25 cellular contexts compared by ENCODE assay signal in genomic region chr11:133413726-133414125, GRCh38.
"Had no signal": no experiment of that assay in that cellular context is flagged by ENCODE, and none has a peak within 500 bp of the region (broad histone marks: within the 10 kb centered on the region; RNA-seq: fewer than 3 reads in every experiment).

No MANE protein-coding gene starts in this region.

- H3K4me1 Mint-ChIP-seq: immature natural killer cell; naive thymus-derived CD4-positive, alpha-beta T cell had no signal

- H3K36me3 Mint-ChIP-seq: immature natural killer cell; naive thymus-derived CD4-positive, alpha-beta T cell had no signal

- H3K4me1 ChIP-seq: colonic mucosa, esophagus squamous epithelium, gastrocnemius medialis, heart right ventricle, left lung, lower lobe of right lung had no signal

- H3K9me3 Mint-ChIP-seq: dendritic cell treated with granulocyte-macrophage colony-stimulating factor and Interleukin-4, amounts not matched to agents 40 ng/mL and 50 ng/mL, for 4 days had no signal

- ATAC-seq: effector memory CD8-positive, alpha-beta T cell; esophagus mucosa; gastrocnemius medialis; heart right ventricle; left cardiac atrium; left lung; left ventricle myocardium superior; lower lobe of right lung; naive thymus-derived CD4-positive, alpha-beta T cell had no signal

- H3K4me3 Mint-ChIP-seq: dendritic cell treated with granulocyte-macrophage colony-stimulating factor and Interleukin-4, amounts not matched to agents 40 ng/mL and 50 ng/mL, for 4 days; effector memory CD8-positive, alpha-beta T cell; endodermal cell; immature natural killer cell; naive thymus-derived CD4-positive, alpha-beta T cell had no signal

- H3K9me3 ChIP-seq: colonic mucosa, esophagus squamous epithelium, gastrocnemius medialis, left lung, lower lobe of right lung had no signal

- H3K36me3 ChIP-seq: colonic mucosa, esophagus squamous epithelium, gastrocnemius medialis, heart right ventricle, left lung, lower lobe of right lung had no signal

- DNase-seq: colonic mucosa; cortex of kidney; effector CD8-positive, alpha-beta T cell; effector memory CD8-positive, alpha-beta T cell; endodermal cell; erythroblast; esophagus squamous epithelium; foreskin fibroblast; foreskin melanocyte; gastrocnemius medialis; glutamatergic neuron; head of caudate nucleus; heart right ventricle; hippocampal formation; immature natural killer cell; left cardiac atrium; left lung; left ventricle myocardium superior; lower lobe of right lung; mesenchymal stem cell; midbrain; naive thymus-derived CD4-positive, alpha-beta T cell had no signal

- H3K27me3 ChIP-seq: colonic mucosa, esophagus squamous epithelium, gastrocnemius medialis, heart right ventricle, left lung had no signal

- H3K27me3 Mint-ChIP-seq: dendritic cell treated with granulocyte-macrophage colony-stimulating factor and Interleukin-4, amounts not matched to agents 40 ng/mL and 50 ng/mL, for 4 days; effector memory CD8-positive, alpha-beta T cell had no signal

- H3K27ac Mint-ChIP-seq: dendritic cell treated with granulocyte-macrophage colony-stimulating factor and Interleukin-4, amounts not matched to agents 40 ng/mL and 50 ng/mL, for 4 days; effector memory CD8-positive, alpha-beta T cell; endodermal cell; immature natural killer cell had no signal

- H3K4me3 ChIP-seq: colonic mucosa, esophagus squamous epithelium, gastrocnemius medialis, heart right ventricle, left lung, lower lobe of right lung had no signal

- H3K27ac ChIP-seq: colonic mucosa, epithelial cell of prostate, esophagus squamous epithelium, gastrocnemius medialis, heart right ventricle, left lung, lower lobe of right lung had no signal
